In genomic region chr22:45891996-45892621, GRCh38 we compare ENCODE assay signal across 16 cellular contexts.
DNase-seq lines count a peak whose midpoint lies in the region; ATAC-seq and TF ChIP-seq lines count a peak whose summit lies in the region.
"Had no signal": no experiment of that assay in that cellular context is flagged by ENCODE, and none has a peak within 500 bp of the region (broad histone marks: within the 10 kb centered on the region; RNA-seq: fewer than 3 reads in every experiment).

No MANE protein-coding gene starts in this region.

- DNase-seq in GDM1 (lab: John Stamatoyannopoulos, UW) (peak; percentile 45), SKM-1 (lab: John Stamatoyannopoulos, UW; ENCODE audit: unreplicated experiment) (peak; percentile 10), left ventricle myocardium superior (peak; percentile 18), spleen (peak; percentile 64), nucleus accumbens (lab: John Stamatoyannopoulos, UW) (no peak)
- DNase-seq: AML-193; CD4-positive, alpha-beta memory T cell; DND-41; GOT3; KG1; NCI-H1092 treated with DMSO at 0.1 percent for 48 hours; NCI-H1694; NCI-H748 treated with DMSO at 0.1 percent for 48 hours; SJCRH30 had no signal

- no peak for TF ChIP-seq EP300 in gastroesophageal sphincter (IDR thresholded peaks at IDR 0.05)

- no peak for TF ChIP-seq CTCF in spleen (IDR thresholded peaks at IDR 0.05 in 8 of 11, conservative IDR thresholded peaks at IDR 0.05 in 3 of 11)
- TF ChIP-seq CTCF in gastroesophageal sphincter (IDR thresholded peaks at IDR 0.05): no peak

- H3K4me3 ChIP-seq in spleen: no peak overlapping the region
- H3K4me3 ChIP-seq in gastroesophageal sphincter: no peak overlapping the region
- H3K4me3 ChIP-seq: SJCRH30 had no signal

- no peaks in the 10 kb centered on the region for H3K36me3 ChIP-seq in spleen
- H3K36me3 ChIP-seq in gastroesophageal sphincter: no peaks in the 10 kb centered on the region
- H3K36me3 ChIP-seq: SJCRH30 had no signal

- H3K27ac ChIP-seq in spleen (no peak overlapping the region), gastroesophageal sphincter (no peak overlapping the region)
- H3K27ac ChIP-seq: SJCRH30 had no signal

- H3K9me3 ChIP-seq in spleen (no peaks in the 10 kb centered on the region), gastroesophageal sphincter (no peaks in the 10 kb centered on the region)
- H3K9me3 ChIP-seq: SJCRH30 had no signal

- WGBS in spleen, 5 donors: 63 to 84% (median 65%) methylated on average over 12 to 22 of the region's 22 CpGs
- WGBS in gastroesophageal sphincter (ENCODE audit: low coverage in 1 of 2), 2 donors: no CpG with 5 or more reads among the region's 22 CpGs

- intact Hi-C loops in left ventricle myocardium superior (cut with micrococcal nuclease): no loop called here
- intact Hi-C loops in spleen (cut with DNase I; ENCODE audit: low total_unique reads): no loop called here

- H3K27me3 ChIP-seq in spleen (replicated peaks in 1 of 7) (peaks cover 0 to 88% (median 34%) of the 10 kb centered on the region in 7 donors), gastroesophageal sphincter (peaks cover 78% of the 10 kb centered on the region)
- H3K27me3 ChIP-seq: SJCRH30 had no signal

- H3K4me1 ChIP-seq in spleen (no peaks in the 10 kb centered on the region), gastroesophageal sphincter (no peaks in the 10 kb centered on the region)

- no peak for TF ChIP-seq POLR2A in spleen (IDR thresholded peaks at IDR 0.05)
- TF ChIP-seq POLR2A in gastroesophageal sphincter (IDR thresholded peaks at IDR 0.05): no peak

- ATAC-seq in left ventricle myocardium superior (no peak), HG02798 (IDR thresholded peaks at IDR 0.05; ENCODE audit: poor library complexity, unreplicated experiment) (no peak), gastroesophageal sphincter (no peak)

Comparison
In these comparisons a context has a peak if more than half of its experiments do, and no peak if none do; other contexts are left out.
1. DNase-seq: peak in GDM1 (single experiment), SKM-1 (single experiment), left ventricle myocardium superior (single experiment) and spleen (single experiment); none in nucleus accumbens (0 of 56).